9 cellular contexts compared by ENCODE assay signal in genomic region chr14:104708606-104709268, GRCh38. TPM values are rescaled to one million over a fixed set of nuclear protein-coding genes. Genes with fewer than 3 reads are reported as not detected.
DNase-seq lines count a peak whose midpoint lies in the region; ATAC-seq, FAIRE-seq and TF ChIP-seq lines count a peak whose summit lies in the region.
"Had no signal": no experiment of that assay in that cellular context is flagged by ENCODE, and none has a peak within 500 bp of the region (broad histone marks: within the 10 kb centered on the region; RNA-seq: fewer than 3 reads in every experiment).

No MANE protein-coding gene starts in this region.

- DNase-seq in G401 (ENCODE audit: low spot score) (peak; percentile 50), HL-60 (ENCODE audit: low read depth in 1 of 2, low spot score in 1 of 2) (peak in 1 of 2 experiments; percentile 54), RPMI8226 (peak; percentile 71), foreskin keratinocyte (no peak), pancreas (peak in 5 of 6 donors; percentile 45 to 90 (median 77)), uterus (peak; percentile 71 to 74)
- DNase-seq in activated T-helper 2 cell treated with anti-CD3 and anti-CD28 coated beads, Interferon-gamma antibody, Interleukin-2, Interleukin-4, amounts not matched to agents 10 μg/mL and 5 μg/mL and 100 μg/mL, durations not matched to agents 14 hours and 24 hours and 36 hours (ENCODE audit: low spot score): peak; percentile 68

- H3K27ac Mint-ChIP-seq in activated T-helper 2 cell treated with anti-CD3 and anti-CD28 coated beads, Interferon-gamma antibody, Interleukin-2, Interleukin-4, amounts not matched to agents 10 μg/mL and 5 μg/mL and 100 μg/mL, durations not matched to agents 14 hours and 24 hours and 36 hours: no peak overlapping the region

- no peak overlapping the region for H3K4me3 Mint-ChIP-seq in activated T-helper 2 cell treated with anti-CD3 and anti-CD28 coated beads, Interferon-gamma antibody, Interleukin-2, Interleukin-4, amounts not matched to agents 10 μg/mL and 5 μg/mL and 100 μg/mL, durations not matched to agents 14 hours and 24 hours and 36 hours (ENCODE audit: low read depth)

- H3K4me1 Mint-ChIP-seq in activated T-helper 2 cell treated with anti-CD3 and anti-CD28 coated beads, Interferon-gamma antibody, Interleukin-2, Interleukin-4, amounts not matched to agents 10 μg/mL and 5 μg/mL and 100 μg/mL, durations not matched to agents 14 hours and 24 hours and 36 hours (ENCODE audit: low read depth): no peaks in the 10 kb centered on the region

- FAIRE-seq in pancreas (lab: Jason Lieb, UNC): no peak
- FAIRE-seq: endometrium had no signal

- H3K27ac ChIP-seq in HL-60 (replicated peaks) (no peak overlapping the region), foreskin keratinocyte (no peak overlapping the region), pancreas (no peak overlapping the region), uterus (no peak overlapping the region)

- peak; percentile 74 for ATAC-seq in foreskin keratinocyte
- peak; percentile 71 to 93 (median 86) for ATAC-seq in pancreas
- no peak for ATAC-seq in GM18520 (IDR thresholded peaks at IDR 0.05; ENCODE audit: unreplicated experiment)

- no peaks in the 10 kb centered on the region for H3K9me3 Mint-ChIP-seq in activated T-helper 2 cell treated with anti-CD3 and anti-CD28 coated beads, Interferon-gamma antibody, Interleukin-2, Interleukin-4, amounts not matched to agents 10 μg/mL and 5 μg/mL and 100 μg/mL, durations not matched to agents 14 hours and 24 hours and 36 hours

- no peaks in the 10 kb centered on the region for H3K27me3 Mint-ChIP-seq in activated T-helper 2 cell treated with anti-CD3 and anti-CD28 coated beads, Interferon-gamma antibody, Interleukin-2, Interleukin-4, amounts not matched to agents 10 μg/mL and 5 μg/mL and 100 μg/mL, durations not matched to agents 14 hours and 24 hours and 36 hours (ENCODE audit: low read depth)

- intact Hi-C loops in activated T-helper 2 cell treated with anti-CD3 and anti-CD28 coated beads, Interferon-gamma antibody, Interleukin-2, Interleukin-4, amounts not matched to agents 10 μg/mL and 5 μg/mL and 100 μg/mL, durations not matched to agents 14 hours and 24 hours and 36 hours (cut with micrococcal nuclease): loop anchor here (1.0 kb wide), 1 partner anchor 58 kb away; no protein-coding TSS in a partner anchor
- intact Hi-C loops in pancreas (cut with DNase I): loop anchor here (5.0 to 10.0 kb wide), 2 partner anchors 54 to 56 kb away; no protein-coding TSS in a partner anchor
- intact Hi-C loops in uterus (cut with DNase I; ENCODE audit: low total_unique reads): loop anchor here (2.0 kb wide), 1 partner anchor 56 kb away; no protein-coding TSS in a partner anchor

- H3K4me3 ChIP-seq in HL-60 (replicated peaks; ENCODE audit: insufficient read depth, low read length) (no peak overlapping the region), pancreas (no peak overlapping the region), uterus (no peak overlapping the region)

- no peak for TF ChIP-seq POLR2A in uterus (IDR thresholded peaks at IDR 0.05)

- H3K9me3 ChIP-seq in pancreas: no peaks in the 10 kb centered on the region
- no peaks in the 10 kb centered on the region for H3K9me3 ChIP-seq in uterus

- H3K4me1 ChIP-seq in foreskin keratinocyte (no peaks in the 10 kb centered on the region), pancreas (no peaks in the 10 kb centered on the region), uterus (no peaks in the 10 kb centered on the region)

- peaks cover 2 to 11% (median 4%) of the 10 kb centered on the region in 3 donors for H3K36me3 ChIP-seq in pancreas
- H3K36me3 ChIP-seq in uterus: no peaks in the 10 kb centered on the region

- 32 to 34% methylated on average over 18 to 20 of the region's 20 CpGs for WGBS in pancreas, 2 donors

- peaks cover 20% of the 10 kb centered on the region for H3K36me3 Mint-ChIP-seq in activated T-helper 2 cell treated with anti-CD3 and anti-CD28 coated beads, Interferon-gamma antibody, Interleukin-2, Interleukin-4, amounts not matched to agents 10 μg/mL and 5 μg/mL and 100 μg/mL, durations not matched to agents 14 hours and 24 hours and 36 hours (ENCODE audit: low read depth)

- H3K27me3 ChIP-seq in HL-60 (ENCODE audit: insufficient read depth, poor library complexity, severe bottlenecking): no peaks in the 10 kb centered on the region
- H3K27me3 ChIP-seq in foreskin keratinocyte: no peaks in the 10 kb centered on the region
- H3K27me3 ChIP-seq in pancreas: no peaks in the 10 kb centered on the region
- H3K27me3 ChIP-seq in uterus: no peaks in the 10 kb centered on the region

- TF ChIP-seq CTCF in HL-60 (IDR thresholded peaks at IDR 0.05; ENCODE audit: insufficient read depth, low read length): peak; percentile 97
- TF ChIP-seq CTCF in foreskin keratinocyte (conservative IDR thresholded peaks at IDR 0.05): peak; percentile 93
- peak; percentile 97 to 99 (median 98) for TF ChIP-seq CTCF in pancreas (IDR thresholded peaks at IDR 0.05)
- peak; percentile 96 to 100 (median 98) for TF ChIP-seq CTCF in uterus (IDR thresholded peaks at IDR 0.05)

- in situ Hi-C loops in G401 (cut with HindIII; ENCODE audit: low sequenced_read_pairs): no loop called here

RNA-seq across cellular contexts. Expression of gene ADSS1, which starts 15.3 kb away (rescaled TPM):
- total RNA-seq in G401 (2014; rRNA removed; shearing (Covaris generic)): 18.3 and 19.5 TPM in 2 replicates
- total RNA-seq in activated T-helper 2 cell treated with anti-CD3 and anti-CD28 coated beads, Interferon-gamma antibody, Interleukin-2, Interleukin-4, amounts not matched to agents 10 μg/mL and 5 μg/mL and 100 μg/mL, durations not matched to agents 14 hours and 24 hours and 36 hours: 1.1 and 2.4 TPM in 2 replicates
- total RNA-seq in foreskin keratinocyte: 0.63 and 1.2 TPM in 2 replicates
- 0.43 and 1.1 TPM in 2 replicates for polyA plus RNA-seq in foreskin keratinocyte
- total RNA-seq in pancreas: 1 to 10 TPM; 3.5 to 6.4 (median 5.0) TPM
- 1 to 10 TPM; 6.7 to 6.8 TPM for polyA plus RNA-seq in pancreas
- 10 to 100 TPM in 1 of 4 donors, 1 to 10 TPM in 1, not detected in 2; 7.0 to 11.7 TPM for total RNA-seq in uterus

RNA-seq across cellular contexts. Expression of gene INF2, which starts 19.3 kb away (rescaled TPM):
- 30.3 and 31.3 TPM in 2 replicates for total RNA-seq in G401 (2014; rRNA removed; shearing (Covaris generic))
- 93.7 and 93.8 TPM in 2 replicates for total RNA-seq in activated T-helper 2 cell treated with anti-CD3 and anti-CD28 coated beads, Interferon-gamma antibody, Interleukin-2, Interleukin-4, amounts not matched to agents 10 μg/mL and 5 μg/mL and 100 μg/mL, durations not matched to agents 14 hours and 24 hours and 36 hours
- total RNA-seq in foreskin keratinocyte (82.1 and 94.5 TPM in 2 replicates), pancreas (10 to 100 TPM; 20.4 to 41.1 (median 23.0) TPM), uterus (10 to 100 TPM; 13.5 to 79.4 (median 44.6) TPM)
- polyA plus RNA-seq in foreskin keratinocyte (88.3 and 101 TPM in 2 replicates), pancreas (10 to 100 TPM; 79.5 to 80.8 TPM)

RNA-seq across cellular contexts. Expression of gene SIVA1, which starts 44.2 kb away (rescaled TPM):
- 207 and 294 TPM in 2 replicates for total RNA-seq in G401 (2014; rRNA removed; shearing (Covaris generic))
- 96.0 and 104 TPM in 2 replicates for total RNA-seq in activated T-helper 2 cell treated with anti-CD3 and anti-CD28 coated beads, Interferon-gamma antibody, Interleukin-2, Interleukin-4, amounts not matched to agents 10 μg/mL and 5 μg/mL and 100 μg/mL, durations not matched to agents 14 hours and 24 hours and 36 hours
- total RNA-seq in foreskin keratinocyte (110 and 114 TPM in 2 replicates), pancreas (10 to 100 TPM; 29.1 to 54.6 (median 38.8) TPM), uterus (100 to 1,000 TPM in 3 of 4 donors, 10 to 100 TPM in 1; 79.4 to 366 (median 239) TPM)
- polyA plus RNA-seq in foreskin keratinocyte (182 and 190 TPM in 2 replicates), pancreas (100 to 1,000 TPM in 1 of 2 donors, 10 to 100 TPM in 1; 76.3 to 136 TPM)

Comparison
In these comparisons a context has a peak if more than half of its experiments do, and no peak if none do; other contexts are left out.
1. DNase-seq: peak in G401 (single experiment), RPMI8226 (single experiment), activated T-helper 2 cell treated with anti-CD3 and anti-CD28 coated beads, Interferon-gamma antibody, Interleukin-2, Interleukin-4, amounts not matched to agents 10 μg/mL and 5 μg/mL and 100 μg/mL, durations not matched to agents 14 hours and 24 hours and 36 hours (single experiment), pancreas (5 of 6) and uterus (2 of 2); none in foreskin keratinocyte (0 of 2).
2. Peak in every context shown above with its lines, with median percentiles within 50 percentile points of each other: CTCF ChIP-seq.